In the genomic region with DNA sequence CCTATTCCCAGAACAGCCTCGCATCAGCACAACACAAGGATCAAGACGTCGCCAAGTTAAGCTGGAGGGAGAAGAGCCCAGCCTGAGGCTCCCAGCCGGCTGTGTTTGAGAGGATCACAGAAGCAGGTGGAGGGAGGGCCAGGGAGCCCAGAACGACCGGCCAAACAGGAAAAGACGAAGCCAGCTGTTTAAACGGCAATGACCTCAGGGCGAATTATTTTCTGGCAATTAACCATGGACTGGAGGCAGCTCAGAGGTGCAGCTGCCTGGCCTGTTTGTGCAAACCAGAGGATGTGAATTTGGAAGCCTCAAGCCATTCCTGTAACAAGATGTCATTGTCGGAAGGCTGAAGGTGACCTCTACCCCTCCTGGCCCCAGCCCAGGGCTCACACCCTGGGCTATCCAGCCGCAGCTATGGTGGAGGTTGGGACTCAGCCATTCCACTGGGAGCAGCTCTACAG, we compare ENCODE assay signal across 12 cellular contexts.
DNase-seq lines count a peak whose midpoint lies in the region; ATAC-seq and TF ChIP-seq lines count a peak whose summit lies in the region.
"Had no signal": no experiment of that assay in that cellular context is flagged by ENCODE, and none has a peak within 500 bp of the region (broad histone marks: within the 10 kb centered on the region; RNA-seq: fewer than 3 reads in every experiment).

No MANE protein-coding gene starts in this region.

- H3K36me3 ChIP-seq in WERI-Rb-1: no peaks in the 10 kb centered on the region; the same call in 1 of the 2 replicates
- H3K36me3 ChIP-seq: vagina had no signal

- H3K9me3 ChIP-seq in AG04450 (ENCODE audit: control insufficient read depth, insufficient read depth, low read length) (no peaks in the 10 kb centered on the region), WERI-Rb-1 (ENCODE audit: severe bottlenecking) (no peaks in the 10 kb centered on the region)
- H3K9me3 ChIP-seq: vagina had no signal

- POLR2A ChIA-PET in AG04450 (lab: Yijun Ruan, JAX): interaction anchor here (1.7 kb wide), 1 partner anchor 15 kb away, joined by 5 read pairs; no protein-coding TSS in a partner anchor

- peaks cover 23% of the 10 kb centered on the region for H3K27me3 ChIP-seq in AG04450 (ENCODE audit: control insufficient read depth, insufficient read depth, low read length)
- H3K27me3 ChIP-seq in WERI-Rb-1 (ENCODE audit: insufficient read depth, low read depth, severe bottlenecking): no peaks in the 10 kb centered on the region
- H3K27me3 ChIP-seq: vagina had no signal

- H3K27ac ChIP-seq in AG04450 (ENCODE audit: low read depth, low read length) (no peak overlapping the region), WERI-Rb-1 (peak overlapping the region; percentile 24)
- H3K27ac ChIP-seq: SK-N-MC, vagina had no signal

- TF ChIP-seq CTCF in AG04450 (IDR thresholded peaks at IDR 0.05; ENCODE audit: low read depth, low read length) (no peak), WERI-Rb-1 (IDR thresholded peaks at IDR 0.05; ENCODE audit: low read depth, low read length) (no peak)

- CTCF ChIA-PET in AG04450 (lab: Charles Lee): interaction anchor here (1.1 to 9.4 kb wide), 8 partner anchors 12 to 570 kb away, joined by 3 to 126 read pairs (median 6); no protein-coding TSS in a partner anchor

- no peak for ATAC-seq in GM18867 (IDR thresholded peaks at IDR 0.05; ENCODE audit: unreplicated experiment)

- DNase-seq in AG04450 (ENCODE audit: low read depth, low spot score) (peak; percentile 73), NCI-H1092 treated with DMSO at 0.1 percent for 48 hours (lab: John Stamatoyannopoulos, UW) (peak; percentile 90), WERI-Rb-1 (peak; percentile 83), left kidney (ENCODE audit: low read depth, low spot score) (peak; percentile 85), NAMALWA (ENCODE audit: low spot score) (no peak), T1000 (lab: John Stamatoyannopoulos, UW) (no peak), cerebellar nuclear complex (lab: John Stamatoyannopoulos, UW) (no peak)
- DNase-seq: AML-193; stimulated activated CD4-positive, alpha-beta T cell treated with anti-CD3 and anti-CD28 coated beads, Interleukin-15, amount 100 ng/mL, for 24 hours had no signal

- H3K4me3 ChIP-seq in AG04450 (ENCODE audit: low read depth, low read length): no peak overlapping the region
- no peak overlapping the region for H3K4me3 ChIP-seq in WERI-Rb-1 (ENCODE audit: low read depth, low read length)
- H3K4me3 ChIP-seq: SK-N-MC, vagina had no signal

Comparison
In these comparisons a context has a peak if more than half of its experiments do, and no peak if none do; other contexts are left out.
1. DNase-seq: peak in AG04450 (single experiment), NCI-H1092 treated with DMSO at 0.1 percent for 48 hours (single experiment), WERI-Rb-1 (single experiment) and left kidney (single experiment); none in NAMALWA (single experiment), T1000 (single experiment) and cerebellar nuclear complex (0 of 2).